ENCODE assay signal across 1 cellular context in the genomic region with DNA sequence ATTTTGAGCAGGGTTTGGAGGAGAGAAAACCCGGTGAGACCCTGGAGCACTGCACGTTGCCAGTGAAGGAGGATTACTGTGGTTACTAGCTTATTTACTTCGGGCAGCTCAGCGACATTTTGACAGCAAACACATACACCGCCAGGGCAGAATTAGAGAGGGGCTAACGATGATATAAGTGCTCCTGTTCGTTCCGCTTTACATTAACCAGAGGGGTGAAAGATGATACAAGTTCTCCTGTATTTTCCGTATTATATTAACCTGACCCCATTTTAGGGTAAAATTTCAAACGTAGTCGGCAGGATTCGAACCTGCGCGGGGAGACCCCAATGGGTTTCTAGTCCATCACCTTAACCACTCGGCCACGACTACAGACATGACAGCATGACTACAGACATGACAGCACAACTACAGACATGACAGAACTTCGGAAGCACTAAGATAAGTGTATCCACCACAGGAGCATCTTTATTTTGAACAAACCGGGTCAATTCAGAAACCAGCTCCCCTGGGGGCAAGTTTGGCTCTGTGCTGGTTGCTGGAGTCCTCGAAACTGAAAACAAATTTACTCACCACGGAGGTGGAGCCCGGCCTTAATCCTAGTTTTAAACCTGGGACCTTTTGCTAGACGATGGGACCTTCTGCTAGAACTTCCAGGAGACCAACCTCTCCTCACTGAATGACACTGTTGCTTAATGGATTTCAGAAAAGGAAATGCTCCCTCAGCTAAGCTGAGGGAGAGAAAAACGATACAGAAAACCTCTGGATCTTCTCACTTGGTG.
TF ChIP-seq lines count a peak whose summit lies in the region.

No MANE protein-coding gene starts in this region.

TF ChIP-seq in WTC11, 78 proteins besides CTCF, POLR2A, EP300 and RAD21 (continued from another document):
- TF ChIP-seq GTF2I (CRISPR knock-in tag; conservative IDR thresholded peaks at IDR 0.05) (no peak), GABPB1 (CRISPR knock-in tag; IDR thresholded peaks at IDR 0.05) (peak; percentile 23; the same call in 1 of the 2 replicates)
